ENCODE assay signal across 37 cellular contexts in genomic region chr20:45695496-45695895, GRCh38. TPM values are rescaled to one million over a fixed set of nuclear protein-coding genes. Genes with fewer than 3 reads are reported as not detected.
"Had no signal": no experiment of that assay in that cellular context is flagged by ENCODE, and none has a peak within 500 bp of the region (broad histone marks: within the 10 kb centered on the region; RNA-seq: fewer than 3 reads in every experiment).

No MANE protein-coding gene starts in this region.

- H3K27me3 ChIP-seq: left lung, ovary, right atrium auricular region, right lobe of liver, stomach, suprapubic skin, tibial artery, uterus had no signal

- DNase-seq: hippocampal formation; kidney; left colon; left lung; midbrain; mucosa of descending colon; naive thymus-derived CD4-positive, alpha-beta T cell; ovary; right lobe of liver; stimulated activated CD4-positive, alpha-beta T cell treated with anti-CD3 and anti-CD28 coated beads, Interleukin-1b, Interleukin-23, amount 100 ng/mL, for 48 hours; stimulated activated CD4-positive, alpha-beta T cell treated with anti-CD3 and anti-CD28 coated beads, Interleukin-2, amount 100 ng/mL, for 48 hours; stimulated activated CD4-positive, alpha-beta T cell treated with anti-CD3 and anti-CD28 coated beads, Interleukin-4, amount 100 ng/mL, for 4 hours; stimulated activated CD8-positive, alpha-beta memory T cell treated with anti-CD3 and anti-CD28 coated beads, Interleukin-4, amount 100 ng/mL, for 48 hours; stimulated activated naive B cell treated with anti-CD40 and anti-IgM and Interleukin-4, amounts not matched to agents 10 μg/mL and 1 μg/mL and 100 μg/mL, for 72 hours; stimulated activated naive CD8-positive, alpha-beta T cell treated with anti-CD3 and anti-CD28 coated beads, Interleukin-15, Interleukin-2, amounts not matched to agents 100 U/mL and 50 U/mL, for 24 hours; stomach; tibial artery; trophoblast cell; uterus had no signal

- H3K36me3 Mint-ChIP-seq: memory B cell; natural killer cell treated with Interleukin-12 subunit alpha and Interleukin-12 subunit beta and Interleukin-15 and Interleukin-18, amount 100 ng/mL, for 72 hours had no signal

- H3K4me2 ChIP-seq: smooth muscle cell had no signal

- H3K27ac Mint-ChIP-seq: memory B cell; naive thymus-derived CD4-positive, alpha-beta T cell; natural killer cell treated with Interleukin-12 subunit alpha and Interleukin-12 subunit beta and Interleukin-15 and Interleukin-18, amount 100 ng/mL, for 72 hours; progenitor cell of endocrine pancreas; stimulated activated naive B cell treated with anti-CD40 and anti-IgM and Interleukin-4, amounts not matched to agents 10 μg/mL and 1 μg/mL and 100 μg/mL, for 72 hours had no signal

- H3K27ac ChIP-seq: left lung, ovary, right atrium auricular region, right lobe of liver, stomach, suprapubic skin, thoracic aorta, tibial artery, uterus had no signal

- H3K9me3 ChIP-seq: left lung, mucosa of descending colon, ovary, right atrium auricular region, right lobe of liver, stomach, suprapubic skin, thoracic aorta, tibial artery, uterus had no signal

- H3K4me1 Mint-ChIP-seq: naive thymus-derived CD4-positive, alpha-beta T cell had no signal

- H3K4me3 Mint-ChIP-seq: memory B cell; naive thymus-derived CD4-positive, alpha-beta T cell; natural killer cell treated with Interleukin-12 subunit alpha and Interleukin-12 subunit beta and Interleukin-15 and Interleukin-18, amount 100 ng/mL, for 72 hours; stimulated activated naive B cell treated with anti-CD40 and anti-IgM and Interleukin-4, amounts not matched to agents 10 μg/mL and 1 μg/mL and 100 μg/mL, for 72 hours had no signal

- H3K4me3 ChIP-seq: left lung, lung, mucosa of descending colon, ovary, right atrium auricular region, right lobe of liver, smooth muscle cell, stomach, suprapubic skin, thoracic aorta, tibial artery, uterus had no signal

- H3K36me3 ChIP-seq: left lung, ovary, right atrium auricular region, right lobe of liver, stomach, suprapubic skin, thoracic aorta, tibial artery, uterus had no signal

- H3K4me1 ChIP-seq: left lung, right atrium auricular region, right lobe of liver, stomach, suprapubic skin, tibial artery, uterus had no signal

- ATAC-seq: left lung; naive thymus-derived CD4-positive, alpha-beta T cell; natural killer cell treated with Interleukin-12 subunit alpha and Interleukin-12 subunit beta and Interleukin-15 and Interleukin-18, amount 100 ng/mL, for 72 hours; right lobe of liver; stimulated activated naive B cell treated with anti-CD40 and anti-IgM and Interleukin-4, amounts not matched to agents 10 μg/mL and 1 μg/mL and 100 μg/mL, for 72 hours; stimulated activated naive CD8-positive, alpha-beta T cell treated with anti-CD3 and anti-CD28 coated beads, Interleukin-15, Interleukin-2, amounts not matched to agents 100 U/mL and 50 U/mL, for 24 hours had no signal

RNA-seq across cellular contexts. Expression of gene WFDC13, which starts 6.3 kb away (rescaled TPM):
- total RNA-seq: kidney; left colon; left lung; liver; mesenteric fat pad; mucosa of descending colon; myocyte; naive thymus-derived CD4-positive, alpha-beta T cell; natural killer cell treated with Interleukin-12 subunit alpha and Interleukin-12 subunit beta and Interleukin-15 and Interleukin-18, amount 100 ng/mL, for 72 hours; omental fat pad; ovary; progenitor cell of endocrine pancreas; pulmonary artery endothelial cell; renal cortical epithelial cell; right atrium auricular region; right lobe of liver; skeletal muscle tissue; smooth muscle cell; stomach; subcutaneous adipose tissue; suprapubic skin; thoracic aorta; uterus had no signal
- polyA plus RNA-seq: liver; naive thymus-derived CD4-positive, alpha-beta T cell; neural cell; ovary; smooth muscle cell; stomach had no signal

RNA-seq across cellular contexts. Expression of gene WFDC10B, which starts 9.3 kb away (rescaled TPM):
- total RNA-seq: left colon; liver; mesenteric fat pad; myocyte; naive thymus-derived CD4-positive, alpha-beta T cell; natural killer cell treated with Interleukin-12 subunit alpha and Interleukin-12 subunit beta and Interleukin-15 and Interleukin-18, amount 100 ng/mL, for 72 hours; ovary; progenitor cell of endocrine pancreas; pulmonary artery endothelial cell; renal cortical epithelial cell; right atrium auricular region; right lobe of liver; skeletal muscle tissue; smooth muscle cell; subcutaneous adipose tissue; suprapubic skin; thoracic aorta; uterus had no signal
- polyA plus RNA-seq: liver; naive thymus-derived CD4-positive, alpha-beta T cell; neural cell; smooth muscle cell had no signal

RNA-seq across cellular contexts. Expression of gene WFDC11, which starts 25.5 kb away (rescaled TPM):
- total RNA-seq: kidney; left colon; left lung; liver; lung; mesenteric fat pad; mucosa of descending colon; myocyte; naive thymus-derived CD4-positive, alpha-beta T cell; natural killer cell treated with Interleukin-12 subunit alpha and Interleukin-12 subunit beta and Interleukin-15 and Interleukin-18, amount 100 ng/mL, for 72 hours; omental fat pad; ovary; progenitor cell of endocrine pancreas; pulmonary artery endothelial cell; renal cortical epithelial cell; right atrium auricular region; right lobe of liver; skeletal muscle tissue; smooth muscle cell; stomach; subcutaneous adipose tissue; suprapubic skin; thoracic aorta; ureter; uterus had no signal
- polyA plus RNA-seq: liver; lung; naive thymus-derived CD4-positive, alpha-beta T cell; neural cell; ovary; smooth muscle cell; stomach had no signal

RNA-seq across cellular contexts. Expression of gene SPINT4, which starts 26.7 kb away (rescaled TPM):
- total RNA-seq: kidney; left colon; left lung; liver; lung; mesenteric fat pad; mucosa of descending colon; myocyte; naive thymus-derived CD4-positive, alpha-beta T cell; natural killer cell treated with Interleukin-12 subunit alpha and Interleukin-12 subunit beta and Interleukin-15 and Interleukin-18, amount 100 ng/mL, for 72 hours; omental fat pad; ovary; progenitor cell of endocrine pancreas; pulmonary artery endothelial cell; renal cortical epithelial cell; right atrium auricular region; right lobe of liver; skeletal muscle tissue; smooth muscle cell; stomach; subcutaneous adipose tissue; suprapubic skin; thoracic aorta; ureter; uterus had no signal
- polyA plus RNA-seq: liver; lung; naive thymus-derived CD4-positive, alpha-beta T cell; neural cell; ovary; smooth muscle cell; stomach had no signal
